Comparison of ENCODE assay signal across 28 cellular contexts in genomic region chr17:44255915-44256314, GRCh38. TPM values are rescaled to one million over a fixed set of nuclear protein-coding genes. Genes with fewer than 3 reads are reported as not detected.
A peak's percentile ranks its signal among the peaks of the same experiment; 100 is the strongest.
DNase-seq lines count a peak whose midpoint lies in the region; ATAC-seq, FAIRE-seq and TF ChIP-seq lines count a peak whose summit lies in the region.
"Had no signal": no experiment of that assay in that cellular context is flagged by ENCODE, and none has a peak within 500 bp of the region (broad histone marks: within the 10 kb centered on the region; RNA-seq: fewer than 3 reads in every experiment).

No MANE protein-coding gene starts in this region.

- H3K36me3 ChIP-seq in HepG2 (replicated peaks in 1 of 2; ENCODE audit: control insufficient read depth in 1 of 2, insufficient read depth in 2 of 2, low read length in 2 of 2) (no peaks in the 10 kb centered on the region), right lobe of liver (no peaks in the 10 kb centered on the region)
- H3K36me3 ChIP-seq: BE2C, SJSA1 had no signal

- 8% methylated on average over 2 of the region's 2 CpGs for WGBS in HepG2 (ENCODE audit: low lambda C conversion rate)
- WGBS in right lobe of liver (ENCODE audit: insufficient coverage, low coverage, low lambda C conversion rate, missing lambda C conversion rate): 72% methylated on average over 2 of the region's 2 CpGs

- no peak overlapping the region for H2AFZ ChIP-seq in HepG2 (ENCODE audit: low read length)

- H3K27me3 ChIP-seq in HepG2 (ENCODE audit: control insufficient read depth in 1 of 2, insufficient read depth in 2 of 2, low read length in 2 of 2) (peaks cover 32 to 73% of the 10 kb centered on the region in 2 experiments), right lobe of liver (no peaks in the 10 kb centered on the region)
- H3K27me3 ChIP-seq: BE2C had no signal

- CTCF ChIA-PET in HepG2 (lab: Yijun Ruan, JAX; ENCODE audit: low intra/inter-chr PET ratio, low total read pairs): no interaction called here

- intact Hi-C loops in HepG2 (cut with micrococcal nuclease; ENCODE audit: unreplicated experiment) (no loop called here), right lobe of liver (cut with DNase I) (no loop called here)

- FAIRE-seq in HepG2 (lab: Jason Lieb, UNC) (no peak), urothelium cell line (lab: Jason Lieb, UNC) (peak; percentile 32)
- FAIRE-seq: GM12878, GM19239 had no signal

- no peaks in the 10 kb centered on the region for H4K20me1 ChIP-seq in HepG2 (ENCODE audit: insufficient read depth, low read length)

- H3K4me1 ChIP-seq in HepG2 (ENCODE audit: insufficient read depth, low read length): no peaks in the 10 kb centered on the region
- no peaks in the 10 kb centered on the region for H3K4me1 ChIP-seq in right lobe of liver
- H3K4me1 ChIP-seq: BE2C, SJSA1 had no signal

- no TSS peak for BruUV-seq in HepG2 (replicated peaks; lab: Mats Ljungman, UMichigan)

- TF ChIP-seq EP300 in HepG2 (IDR thresholded peaks at IDR 0.05; ENCODE audit: low read depth in 2 of 2, low read length in 2 of 2) (no peak), HepG2 (CRISPR knock-in tag; IDR thresholded peaks at IDR 0.05; ENCODE audit: borderline replicate concordance) (no peak)

- H3K9ac ChIP-seq in HepG2 (ENCODE audit: insufficient read depth, low read depth, low read length): no peak overlapping the region

- POLR2A ChIA-PET in HepG2 (lab: Yijun Ruan, JAX): no interaction called here

- no peaks in the 10 kb centered on the region for H3K79me2 ChIP-seq in HepG2 (ENCODE audit: insufficient read depth, low read length)

- H3K4me3 ChIP-seq in HepG2 (replicated peaks in 1 of 3; ENCODE audit: insufficient read depth in 1 of 3, low read depth in 2 of 3, low read length in 3 of 3) (no peak overlapping the region), right lobe of liver (no peak overlapping the region)
- H3K4me3 ChIP-seq: GM12878, SJSA1 had no signal

- H3K9me3 ChIP-seq in HepG2 (ENCODE audit: low read length) (no peaks in the 10 kb centered on the region), right lobe of liver (no peaks in the 10 kb centered on the region)
- H3K9me3 ChIP-seq: BE2C had no signal

- H3K4me2 ChIP-seq in HepG2 (ENCODE audit: low read depth, low read length): no peak overlapping the region

- no peak for TF ChIP-seq RAD21 in HepG2 (CRISPR knock-in tag; IDR thresholded peaks at IDR 0.05)

- no peak for ATAC-seq in HepG2
- no peak for ATAC-seq in right lobe of liver
- ATAC-seq: HCT116 had no signal

- no peak for TF ChIP-seq CTCF in HepG2 (CRISPR knock-in tag; IDR thresholded peaks at IDR 0.05)
- no peak for TF ChIP-seq CTCF in right lobe of liver (IDR thresholded peaks at IDR 0.05)
- TF ChIP-seq CTCF in GM13977 (IDR thresholded peaks at IDR 0.05; ENCODE audit: extremely low read depth, insufficient read depth, missing control alignments): no peak

- no peak overlapping the region for H3K27ac ChIP-seq in HepG2 (ENCODE audit: extremely low read length, insufficient read depth, low read length)
- no peak overlapping the region for H3K27ac ChIP-seq in right lobe of liver
- H3K27ac ChIP-seq: 22Rv1, SJSA1 had no signal

- no peak for DNase-seq in HepG2 (ENCODE audit: low spot score)
- DNase-seq in right lobe of liver: no peak
- no peak for DNase-seq in urothelium cell line (ENCODE audit: low spot score)
- no peak for DNase-seq in GM13977 (ENCODE audit: low spot score)
- DNase-seq: ACHN; BE2C; CD8-positive, alpha-beta memory T cell; DMS 273 treated with DMSO at 0.1 percent for 48 hours; DMS79; EL; GDM1; NCI-H1092; NCI-H1417 treated with DMSO at 0.1 percent for 48 hours; NCI-H187; NCI-H2081 treated with DMSO at 0.1 percent for 48 hours; NCI-H2171; NCI-H226; NCI-H510A; NCI-H69; Right ventricle myocardium superior; RPMI8226 had no signal

- in situ Hi-C loops in HepG2 (cut with HindIII; ENCODE audit: extremely low pct_ligation_motif_present, low pct_unique_long_range_greater_than_20kb): no loop called here
- in situ Hi-C loops in GM13977 (cut with MboI; ENCODE audit: low pct_unique_long_range_greater_than_20kb, low sequenced_read_pairs, unreplicated experiment): no loop called here

- TF ChIP-seq POLR2A in HepG2 (IDR thresholded peaks at IDR 0.05; ENCODE audit: insufficient read depth in 1 of 2, low read depth in 2 of 2, low read length in 2 of 2) (no peak), right lobe of liver (IDR thresholded peaks at IDR 0.05) (no peak)

RNA-seq across cellular contexts. Expression of gene SLC4A1, which starts 12.0 kb away (rescaled TPM):
- total RNA-seq in HepG2 (2016; rRNA removed; fragmentation: Illumina TruSeq; extraction: Trizol) (not detected in 2 replicates), right lobe of liver (10 to 100 TPM in 1 of 6 experiments, 1 to 10 TPM in 2, under 1 TPM in 3; 0.06 to 31.8 (median 1.2) TPM)
- not detected in 2 replicates for total RNA-seq in HepG2 (2016; cell fraction: cytosol; rRNA removed; fragmentation: Illumina TruSeq; extraction: Trizol; ENCODE audit: low read depth)
- total RNA-seq in HepG2 (2016; cell fraction: insoluble cytoplasmic fraction; rRNA removed; fragmentation: Illumina TruSeq; extraction: Trizol): not detected in 2 replicates
- not detected in 2 replicates for total RNA-seq in HepG2 (2016; cell fraction: membrane; rRNA removed; fragmentation: Illumina TruSeq; extraction: Trizol)
- not detected in 2 replicates for total RNA-seq in HepG2 (2016; cell fraction: nucleus; rRNA removed; fragmentation: Illumina TruSeq; extraction: Trizol)
- 0.01 TPM in 1 of 2 replicates, not detected in the other for polyA plus RNA-seq in HepG2 (2011; rRNA removed)
- not detected in 2 replicates for polyA plus RNA-seq in HepG2 (2011; cell fraction: cytosol; rRNA removed)
- polyA plus RNA-seq in HepG2 (2011; cell fraction: nucleus; rRNA removed): 0.03 TPM in 1 of 2 replicates, not detected in the other
- polyA plus RNA-seq in HepG2 (2012): not detected in 2 replicates
- polyA plus RNA-seq in HepG2 (2016; cell fraction: cytosol; fragmentation: Illumina TruSeq; extraction: Trizol; ENCODE audit: low read depth): not detected in 2 replicates
- not detected in 2 replicates for polyA plus RNA-seq in HepG2 (2016; cell fraction: insoluble cytoplasmic fraction; fragmentation: Illumina TruSeq; extraction: Trizol; ENCODE audit: low read depth)
- polyA plus RNA-seq in HepG2 (2016; cell fraction: membrane; fragmentation: Illumina TruSeq; extraction: Trizol; ENCODE audit: low read depth): not detected in 2 replicates
- polyA plus RNA-seq in HepG2 (2016; cell fraction: nucleus; fragmentation: Illumina TruSeq; extraction: Trizol; ENCODE audit: insufficient read depth, low read depth): not detected in 2 replicates
- not detected in 2 replicates for polyA minus RNA-seq in HepG2 (2011; rRNA and poly(A)+ RNA removed; ENCODE audit: low replicate concordance)
- not detected in 2 replicates for polyA minus RNA-seq in HepG2 (2011; cell fraction: cytosol; rRNA and poly(A)+ RNA removed)
- not detected in 2 replicates for polyA minus RNA-seq in HepG2 (2011; cell fraction: nucleus; rRNA and poly(A)+ RNA removed)
- total RNA-seq: CD8-positive, alpha-beta memory T cell; GM12878; H4; SJSA1 had no signal
- polyA plus RNA-seq: CD8-positive, alpha-beta memory T cell; IgD-negative memory B cell had no signal

RNA-seq across cellular contexts. Expression of gene UBTF, which starts 36.4 kb away (rescaled TPM):
- total RNA-seq in HepG2 (2016; rRNA removed; fragmentation: Illumina TruSeq; extraction: Trizol) (52.1 and 60.9 TPM in 2 replicates), right lobe of liver (10 to 100 TPM; 22.3 to 35.9 (median 32.0) TPM)
- 13.2 and 14.5 TPM in 2 replicates for total RNA-seq in HepG2 (2016; cell fraction: cytosol; rRNA removed; fragmentation: Illumina TruSeq; extraction: Trizol; ENCODE audit: low read depth)
- 46.2 and 61.5 TPM in 2 replicates for total RNA-seq in HepG2 (2016; cell fraction: insoluble cytoplasmic fraction; rRNA removed; fragmentation: Illumina TruSeq; extraction: Trizol)
- 33.7 and 33.9 TPM in 2 replicates for total RNA-seq in HepG2 (2016; cell fraction: membrane; rRNA removed; fragmentation: Illumina TruSeq; extraction: Trizol)
- 43.5 and 47.5 TPM in 2 replicates for total RNA-seq in HepG2 (2016; cell fraction: nucleus; rRNA removed; fragmentation: Illumina TruSeq; extraction: Trizol)
- 15.2 and 16.1 TPM in 2 replicates for polyA plus RNA-seq in HepG2 (2011; rRNA removed)
- 9.1 and 10.0 TPM in 2 replicates for polyA plus RNA-seq in HepG2 (2011; cell fraction: cytosol; rRNA removed)
- 35.4 and 41.3 TPM in 2 replicates for polyA plus RNA-seq in HepG2 (2011; cell fraction: nucleus; rRNA removed)
- polyA plus RNA-seq in HepG2 (2012): 27.8 and 33.4 TPM in 2 replicates
- 8.6 and 8.7 TPM in 2 replicates for polyA plus RNA-seq in HepG2 (2016; cell fraction: cytosol; fragmentation: Illumina TruSeq; extraction: Trizol; ENCODE audit: low read depth)
- 57.4 and 68.3 TPM in 2 replicates for polyA plus RNA-seq in HepG2 (2016; cell fraction: insoluble cytoplasmic fraction; fragmentation: Illumina TruSeq; extraction: Trizol; ENCODE audit: low read depth)
- polyA plus RNA-seq in HepG2 (2016; cell fraction: membrane; fragmentation: Illumina TruSeq; extraction: Trizol; ENCODE audit: low read depth): 21.7 and 23.2 TPM in 2 replicates
- 93.7 and 94.2 TPM in 2 replicates for polyA plus RNA-seq in HepG2 (2016; cell fraction: nucleus; fragmentation: Illumina TruSeq; extraction: Trizol; ENCODE audit: insufficient read depth, low read depth)
- 11.5 and 30.7 TPM in 2 replicates for polyA minus RNA-seq in HepG2 (2011; rRNA and poly(A)+ RNA removed; ENCODE audit: low replicate concordance)
- 8.2 and 9.9 TPM in 2 replicates for polyA minus RNA-seq in HepG2 (2011; cell fraction: cytosol; rRNA and poly(A)+ RNA removed)
- polyA minus RNA-seq in HepG2 (2011; cell fraction: nucleus; rRNA and poly(A)+ RNA removed): 29.7 and 33.2 TPM in 2 replicates

RNA-seq across cellular contexts. Expression of gene RUNDC3A, which starts 52.5 kb away (rescaled TPM):
- total RNA-seq in HepG2 (2016; rRNA removed; fragmentation: Illumina TruSeq; extraction: Trizol) (not detected in 2 replicates), right lobe of liver (under 1 TPM in 2 of 6 experiments, not detected in 4; 0.12 to 0.75 TPM)
- not detected in 2 replicates for total RNA-seq in HepG2 (2016; cell fraction: cytosol; rRNA removed; fragmentation: Illumina TruSeq; extraction: Trizol; ENCODE audit: low read depth)
- total RNA-seq in HepG2 (2016; cell fraction: insoluble cytoplasmic fraction; rRNA removed; fragmentation: Illumina TruSeq; extraction: Trizol): 0.04 TPM in 1 of 2 replicates, not detected in the other
- total RNA-seq in HepG2 (2016; cell fraction: membrane; rRNA removed; fragmentation: Illumina TruSeq; extraction: Trizol): 0.31 TPM in 1 of 2 replicates, not detected in the other
- not detected in 2 replicates for total RNA-seq in HepG2 (2016; cell fraction: nucleus; rRNA removed; fragmentation: Illumina TruSeq; extraction: Trizol)
- polyA plus RNA-seq in HepG2 (2011; rRNA removed): 0.25 and 0.33 TPM in 2 replicates
- polyA plus RNA-seq in HepG2 (2011; cell fraction: cytosol; rRNA removed): 0.32 and 0.42 TPM in 2 replicates
- 0.97 and 1.1 TPM in 2 replicates for polyA plus RNA-seq in HepG2 (2011; cell fraction: nucleus; rRNA removed)
- 0.11 and 0.43 TPM in 2 replicates for polyA plus RNA-seq in HepG2 (2012)
- 0.18 TPM in 2 replicates for polyA plus RNA-seq in HepG2 (2016; cell fraction: cytosol; fragmentation: Illumina TruSeq; extraction: Trizol; ENCODE audit: low read depth)
- 0.21 and 0.33 TPM in 2 replicates for polyA plus RNA-seq in HepG2 (2016; cell fraction: insoluble cytoplasmic fraction; fragmentation: Illumina TruSeq; extraction: Trizol; ENCODE audit: low read depth)
- 0.07 TPM in 1 of 2 replicates, not detected in the other for polyA plus RNA-seq in HepG2 (2016; cell fraction: membrane; fragmentation: Illumina TruSeq; extraction: Trizol; ENCODE audit: low read depth)
- 0.33 TPM in 1 of 2 replicates, not detected in the other for polyA plus RNA-seq in HepG2 (2016; cell fraction: nucleus; fragmentation: Illumina TruSeq; extraction: Trizol; ENCODE audit: insufficient read depth, low read depth)
- 0.48 TPM in 1 of 2 replicates, not detected in the other for polyA minus RNA-seq in HepG2 (2011; rRNA and poly(A)+ RNA removed; ENCODE audit: low replicate concordance)
- polyA minus RNA-seq in HepG2 (2011; cell fraction: cytosol; rRNA and poly(A)+ RNA removed): not detected in 2 replicates
- polyA minus RNA-seq in HepG2 (2011; cell fraction: nucleus; rRNA and poly(A)+ RNA removed): 0.50 TPM in 1 of 2 replicates, not detected in the other
- total RNA-seq: CD8-positive, alpha-beta memory T cell; GM12878; H4; SJSA1 had no signal
- polyA plus RNA-seq: CD8-positive, alpha-beta memory T cell; IgD-negative memory B cell had no signal

RNA-seq across cellular contexts. Expression of gene ATXN7L3, which starts 56.2 kb away (rescaled TPM):
- total RNA-seq in HepG2 (2016; rRNA removed; fragmentation: Illumina TruSeq; extraction: Trizol) (45.7 and 59.1 TPM in 2 replicates), right lobe of liver (10 to 100 TPM; 20.3 to 26.8 (median 22.1) TPM)
- total RNA-seq in HepG2 (2016; cell fraction: cytosol; rRNA removed; fragmentation: Illumina TruSeq; extraction: Trizol; ENCODE audit: low read depth): 12.2 and 14.1 TPM in 2 replicates
- total RNA-seq in HepG2 (2016; cell fraction: insoluble cytoplasmic fraction; rRNA removed; fragmentation: Illumina TruSeq; extraction: Trizol): 42.7 and 60.0 TPM in 2 replicates
- 45.9 and 46.8 TPM in 2 replicates for total RNA-seq in HepG2 (2016; cell fraction: membrane; rRNA removed; fragmentation: Illumina TruSeq; extraction: Trizol)
- total RNA-seq in HepG2 (2016; cell fraction: nucleus; rRNA removed; fragmentation: Illumina TruSeq; extraction: Trizol): 42.7 and 44.6 TPM in 2 replicates
- 44.5 and 49.3 TPM in 2 replicates for polyA plus RNA-seq in HepG2 (2011; rRNA removed)
- polyA plus RNA-seq in HepG2 (2011; cell fraction: cytosol; rRNA removed): 39.5 and 41.0 TPM in 2 replicates
- polyA plus RNA-seq in HepG2 (2011; cell fraction: nucleus; rRNA removed): 121 and 131 TPM in 2 replicates
- polyA plus RNA-seq in HepG2 (2012): 37.8 and 38.4 TPM in 2 replicates
- polyA plus RNA-seq in HepG2 (2016; cell fraction: cytosol; fragmentation: Illumina TruSeq; extraction: Trizol; ENCODE audit: low read depth): 7.6 and 9.2 TPM in 2 replicates
- polyA plus RNA-seq in HepG2 (2016; cell fraction: insoluble cytoplasmic fraction; fragmentation: Illumina TruSeq; extraction: Trizol; ENCODE audit: low read depth): 50.4 and 54.3 TPM in 2 replicates
- polyA plus RNA-seq in HepG2 (2016; cell fraction: membrane; fragmentation: Illumina TruSeq; extraction: Trizol; ENCODE audit: low read depth): 32.8 and 36.7 TPM in 2 replicates
- 81.5 and 96.7 TPM in 2 replicates for polyA plus RNA-seq in HepG2 (2016; cell fraction: nucleus; fragmentation: Illumina TruSeq; extraction: Trizol; ENCODE audit: insufficient read depth, low read depth)
- 65.3 and 85.1 TPM in 2 replicates for polyA minus RNA-seq in HepG2 (2011; rRNA and poly(A)+ RNA removed; ENCODE audit: low replicate concordance)
- 25.4 and 26.4 TPM in 2 replicates for polyA minus RNA-seq in HepG2 (2011; cell fraction: cytosol; rRNA and poly(A)+ RNA removed)
- 47.9 and 72.6 TPM in 2 replicates for polyA minus RNA-seq in HepG2 (2011; cell fraction: nucleus; rRNA and poly(A)+ RNA removed)
